Comparison of ENCODE assay signal across 1 cellular context in the genomic region with DNA sequence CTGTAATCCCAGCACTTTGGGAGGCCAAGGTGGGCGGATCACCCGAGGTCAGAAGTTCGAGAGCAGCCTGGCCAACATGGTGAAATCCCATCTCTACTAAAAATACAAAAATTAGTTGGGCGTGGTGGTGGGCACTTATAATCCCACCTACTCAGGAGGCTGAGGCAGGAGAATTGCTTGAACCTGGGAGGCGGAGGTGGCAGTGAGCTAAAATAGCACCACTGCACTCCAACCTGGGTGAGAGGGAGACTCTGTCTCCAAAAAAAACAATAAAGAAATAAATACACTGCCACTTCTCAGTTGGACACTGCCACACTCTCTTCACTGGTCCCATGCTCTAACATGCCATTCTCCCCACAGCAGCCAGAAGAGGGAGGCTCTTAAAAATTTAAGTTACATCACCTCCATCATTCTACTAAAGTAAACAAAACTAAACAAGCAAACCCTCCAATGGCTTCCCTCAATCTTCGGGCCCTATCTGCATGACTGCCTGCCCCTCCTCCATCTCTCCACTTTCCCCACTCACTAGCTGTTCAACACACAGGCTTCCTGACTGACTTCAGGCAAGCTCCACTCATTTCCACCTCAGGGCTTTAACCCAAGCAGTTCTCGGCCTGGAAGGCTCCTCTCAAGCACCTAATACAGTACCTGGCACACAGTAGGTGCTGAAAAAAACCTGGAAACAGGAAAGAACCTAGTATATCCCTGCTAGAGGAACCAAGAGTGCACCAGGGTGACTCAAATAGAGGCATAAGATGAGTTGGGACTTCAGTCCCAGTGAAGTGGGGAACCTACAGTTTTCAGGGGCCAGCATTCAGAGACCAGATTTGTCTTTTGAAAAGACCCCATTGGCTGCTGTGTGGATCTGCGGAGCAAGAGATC.
TF ChIP-seq lines count a peak whose summit lies in the region.

No MANE protein-coding gene starts in this region.

TF ChIP-seq in HepG2, 621 proteins besides CTCF, POLR2A, EP300 and RAD21 (continued from another document and continues in another):
- TF ChIP-seq, protein P1, sequence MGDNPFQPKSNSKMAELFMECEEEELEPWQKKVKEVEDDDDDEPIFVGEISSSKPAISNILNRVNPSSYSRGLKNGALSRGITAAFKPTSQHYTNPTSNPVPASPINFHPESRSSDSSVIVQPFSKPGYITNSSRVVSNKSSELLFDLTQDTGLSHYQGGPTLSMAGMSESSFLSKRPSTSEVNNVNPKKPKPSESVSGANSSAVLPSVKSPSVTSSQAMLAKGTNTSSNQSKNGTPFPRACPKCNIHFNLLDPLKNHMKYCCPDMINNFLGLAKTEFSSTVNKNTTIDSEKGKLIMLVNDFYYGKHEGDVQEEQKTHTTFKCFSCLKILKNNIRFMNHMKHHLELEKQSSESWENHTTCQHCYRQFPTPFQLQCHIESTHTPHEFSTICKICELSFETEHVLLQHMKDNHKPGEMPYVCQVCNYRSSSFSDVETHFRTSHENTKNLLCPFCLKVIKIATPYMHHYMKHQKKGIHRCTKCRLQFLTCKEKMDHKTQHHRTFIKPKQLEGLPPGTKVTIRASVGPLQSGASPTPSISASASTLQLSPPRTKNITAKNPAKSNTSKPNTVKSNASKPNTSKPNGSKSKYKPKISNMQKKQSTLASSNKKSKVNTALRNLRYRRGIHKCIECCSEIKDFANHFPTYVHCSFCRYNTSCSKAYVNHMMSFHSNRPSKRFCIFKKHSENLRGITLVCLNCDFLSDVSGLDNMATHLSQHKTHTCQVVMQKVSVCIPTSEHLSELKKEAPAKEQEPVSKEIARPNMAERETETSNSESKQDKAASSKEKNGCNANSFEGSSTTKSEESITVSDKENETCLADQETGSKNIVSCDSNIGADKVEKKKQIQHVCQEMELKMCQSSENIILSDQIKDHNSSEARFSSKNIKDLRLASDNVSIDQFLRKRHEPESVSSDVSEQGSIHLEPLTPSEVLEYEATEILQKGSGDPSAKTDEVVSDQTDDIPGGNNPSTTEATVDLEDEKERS (CRISPR knock-in tag; IDR thresholded peaks at IDR 0.05) = no peak; the same call in 1 of the 2 replicates
- TF ChIP-seq ZNF558 (CRISPR knock-in tag; IDR thresholded peaks at IDR 0.05; ENCODE audit: borderline replicate concordance) (no peak), RELA (CRISPR knock-in tag; IDR thresholded peaks at IDR 0.05) (no peak), MAFF (IDR thresholded peaks at IDR 0.05; ENCODE audit: low read depth, low read length) (no peak), HHEX (CRISPR knock-in tag; IDR thresholded peaks at IDR 0.05) (no peak), HDAC2 (CRISPR knock-in tag; IDR thresholded peaks at IDR 0.05) (no peak; the same call in none of the 2 replicates), ZNF737 (CRISPR knock-in tag; IDR thresholded peaks at IDR 0.05; ENCODE audit: borderline replicate concordance) (peak; percentile 72; the same call in 1 of the 2 replicates), ZNF574 (CRISPR knock-in tag; IDR thresholded peaks at IDR 0.05) (no peak), ZKSCAN1 (IDR thresholded peaks at IDR 0.05; ENCODE audit: low read length) (peak; percentile 84), SRSF9 (IDR thresholded peaks at IDR 0.05; ENCODE audit: borderline replicate concordance, insufficient read depth, low read depth, low read length, poor library complexity, severe bottlenecking) (no peak), RCOR2 (CRISPR knock-in tag; IDR thresholded peaks at IDR 0.05) (0 out of 2 replicates have a peak, but pooled peaks have one; percentile 12), XRCC5 (optimal IDR thresholded peaks at IDR 0.05; ENCODE audit: low read length) (peak; percentile 56), HINFP (CRISPR knock-in tag; IDR thresholded peaks at IDR 0.05; ENCODE audit: low read depth) (0 out of 2 replicates have a peak, but pooled peaks have one; percentile 66), ZNF598 (CRISPR knock-in tag; IDR thresholded peaks at IDR 0.05; ENCODE audit: borderline replicate concordance) (no peak), CHD2 (IDR thresholded peaks at IDR 0.05; ENCODE audit: low read depth, low read length) (no peak), THAP9 (CRISPR knock-in tag; IDR thresholded peaks at IDR 0.05; ENCODE audit: borderline replicate concordance) (0 out of 2 replicates have a peak, but pooled peaks have one; percentile 10), MAFG (CRISPR knock-in tag; IDR thresholded peaks at IDR 0.05) (no peak), HMG20A (CRISPR knock-in tag; IDR thresholded peaks at IDR 0.05; ENCODE audit: borderline replicate concordance) (no peak), JARID2 (CRISPR knock-in tag; IDR thresholded peaks at IDR 0.05; ENCODE audit: insufficient replicate concordance) (peak; percentile 29), NONO (IDR thresholded peaks at IDR 0.05) (no peak), NONO (CRISPR knock-in tag; conservative IDR thresholded peaks at IDR 0.05) (no peak), TRAFD1 (CRISPR knock-in tag; IDR thresholded peaks at IDR 0.05; ENCODE audit: borderline replicate concordance) (no peak), FOXP1 (IDR thresholded peaks at IDR 0.05) (peak; percentile 18; the same call in 1 of the 2 replicates), FOXP1 (CRISPR knock-in tag; IDR thresholded peaks at IDR 0.05) (peak; percentile 21; the same call in 1 of the 2 replicates), NFKB2 (CRISPR knock-in tag; IDR thresholded peaks at IDR 0.05; ENCODE audit: borderline replicate concordance) (no peak), ZGPAT (CRISPR knock-in tag; IDR thresholded peaks at IDR 0.05) (peak; percentile 46; the same call in 1 of the 2 replicates), TGIF2 (CRISPR knock-in tag; IDR thresholded peaks at IDR 0.05) (no peak), ZNF589 (CRISPR knock-in tag; conservative IDR thresholded peaks at IDR 0.05) (0 out of 2 replicates have a peak, but pooled peaks have one; percentile 12)
- TF ChIP-seq, protein P2, sequence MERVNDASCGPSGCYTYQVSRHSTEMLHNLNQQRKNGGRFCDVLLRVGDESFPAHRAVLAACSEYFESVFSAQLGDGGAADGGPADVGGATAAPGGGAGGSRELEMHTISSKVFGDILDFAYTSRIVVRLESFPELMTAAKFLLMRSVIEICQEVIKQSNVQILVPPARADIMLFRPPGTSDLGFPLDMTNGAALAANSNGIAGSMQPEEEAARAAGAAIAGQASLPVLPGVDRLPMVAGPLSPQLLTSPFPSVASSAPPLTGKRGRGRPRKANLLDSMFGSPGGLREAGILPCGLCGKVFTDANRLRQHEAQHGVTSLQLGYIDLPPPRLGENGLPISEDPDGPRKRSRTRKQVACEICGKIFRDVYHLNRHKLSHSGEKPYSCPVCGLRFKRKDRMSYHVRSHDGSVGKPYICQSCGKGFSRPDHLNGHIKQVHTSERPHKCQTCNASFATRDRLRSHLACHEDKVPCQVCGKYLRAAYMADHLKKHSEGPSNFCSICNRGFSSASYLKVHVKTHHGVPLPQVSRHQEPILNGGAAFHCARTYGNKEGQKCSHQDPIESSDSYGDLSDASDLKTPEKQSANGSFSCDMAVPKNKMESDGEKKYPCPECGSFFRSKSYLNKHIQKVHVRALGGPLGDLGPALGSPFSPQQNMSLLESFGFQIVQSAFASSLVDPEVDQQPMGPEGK (CRISPR knock-in tag; IDR thresholded peaks at IDR 0.05) = 0 out of 2 replicates have a peak, but pooled peaks have one; percentile 32
- TF ChIP-seq, protein P3, sequence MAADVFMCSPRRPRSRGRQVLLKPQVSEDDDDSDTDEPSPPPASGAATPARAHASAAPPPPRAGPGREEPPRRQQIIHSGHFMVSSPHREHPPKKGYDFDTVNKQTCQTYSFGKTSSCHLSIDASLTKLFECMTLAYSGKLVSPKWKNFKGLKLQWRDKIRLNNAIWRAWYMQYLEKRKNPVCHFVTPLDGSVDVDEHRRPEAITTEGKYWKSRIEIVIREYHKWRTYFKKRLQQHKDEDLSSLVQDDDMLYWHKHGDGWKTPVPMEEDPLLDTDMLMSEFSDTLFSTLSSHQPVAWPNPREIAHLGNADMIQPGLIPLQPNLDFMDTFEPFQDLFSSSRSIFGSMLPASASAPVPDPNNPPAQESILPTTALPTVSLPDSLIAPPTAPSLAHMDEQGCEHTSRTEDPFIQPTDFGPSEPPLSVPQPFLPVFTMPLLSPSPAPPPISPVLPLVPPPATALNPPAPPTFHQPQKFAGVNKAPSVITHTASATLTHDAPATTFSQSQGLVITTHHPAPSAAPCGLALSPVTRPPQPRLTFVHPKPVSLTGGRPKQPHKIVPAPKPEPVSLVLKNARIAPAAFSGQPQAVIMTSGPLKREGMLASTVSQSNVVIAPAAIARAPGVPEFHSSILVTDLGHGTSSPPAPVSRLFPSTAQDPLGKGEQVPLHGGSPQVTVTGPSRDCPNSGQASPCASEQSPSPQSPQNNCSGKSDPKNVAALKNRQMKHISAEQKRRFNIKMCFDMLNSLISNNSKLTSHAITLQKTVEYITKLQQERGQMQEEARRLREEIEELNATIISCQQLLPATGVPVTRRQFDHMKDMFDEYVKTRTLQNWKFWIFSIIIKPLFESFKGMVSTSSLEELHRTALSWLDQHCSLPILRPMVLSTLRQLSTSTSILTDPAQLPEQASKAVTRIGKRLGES (CRISPR knock-in tag; IDR thresholded peaks at IDR 0.05; ENCODE audit: borderline replicate concordance) = no peak
